ENCODE assay signal across 29 cellular contexts in genomic region chr19:38908854-38909253, GRCh38. TPM values are rescaled to one million over a fixed set of nuclear protein-coding genes. Genes with fewer than 3 reads are reported as not detected.
DNase-seq lines count a peak whose midpoint lies in the region; ATAC-seq and TF ChIP-seq lines count a peak whose summit lies in the region.
"Had no signal": no experiment of that assay in that cellular context is flagged by ENCODE, and none has a peak within 500 bp of the region (broad histone marks: within the 10 kb centered on the region; RNA-seq: fewer than 3 reads in every experiment).

No MANE protein-coding gene starts in this region.

- CTCF ChIA-PET in activated CD8-positive, alpha-beta memory T cell treated with anti-CD3 and anti-CD28 coated beads, Interleukin-2, amount 10 ng/mL, durations not matched to agents 7 days and 5 days (lab: Charles Lee) = interaction anchor here (1.0 to 2.1 kb wide), 2 partner anchors 9 to 21 kb away, joined by 3 to 9 read pairs; partner anchors contain the start of genes NFKBIB and SIRT2
- CTCF ChIA-PET in HEK293 (lab: Yijun Ruan, JAX) = interaction anchor here (0.7 to 2.0 kb wide), 3 partner anchors 21 to 1015 kb away, joined by 3 to 7 read pairs (median 5); partner anchors contain the start of genes MRPS12 and SARS2

- H3K4me3 ChIP-seq in HEK293 (ENCODE audit: low read depth, low read length) (no peak overlapping the region), gastrocnemius medialis (no peak overlapping the region)
- H3K4me3 ChIP-seq: body of pancreas, hepatocyte, left lung, sigmoid colon had no signal

- in situ Hi-C loops in gastrocnemius medialis (cut with MboI; ENCODE audit: low sequenced_read_pairs in 4 of 4) = loop anchor here in 3 of 4 donors (10.0 to 25.0 kb wide), 2 partner anchors 74 to 172 kb away; partner anchors contain the start of genes CAPN12 (in 2 of the 3) and ECH1 (in 1 of the 3)

- H3K27ac ChIP-seq in HEK293 (ENCODE audit: extremely low read depth, low read depth, low read length) = no peak overlapping the region; the same call in 1 of the 2 replicates
- H3K27ac ChIP-seq in gastrocnemius medialis = no peak overlapping the region
- H3K27ac ChIP-seq: body of pancreas, hepatocyte, left lung, sigmoid colon had no signal

- no peaks in the 10 kb centered on the region for H3K4me1 ChIP-seq in HEK293 (ENCODE audit: control insufficient read depth, insufficient read depth, low read length)
- no peaks in the 10 kb centered on the region for H3K4me1 ChIP-seq in gastrocnemius medialis
- H3K4me1 ChIP-seq: body of pancreas, sigmoid colon had no signal

- peaks cover 16% of the 10 kb centered on the region for H3K4me1 Mint-ChIP-seq in activated CD8-positive, alpha-beta memory T cell treated with anti-CD3 and anti-CD28 coated beads, Interleukin-2, amount 10 ng/mL, durations not matched to agents 7 days and 5 days

- no peak for DNase-seq in activated CD8-positive, alpha-beta memory T cell treated with anti-CD3 and anti-CD28 coated beads, Interleukin-2, amount 10 ng/mL, durations not matched to agents 7 days and 5 days
- DNase-seq in activated CD8-positive, alpha-beta memory T cell treated with anti-CD3 and anti-CD28 coated beads, Interleukin-2, amount 50 U/mL, for 4 hours = no peak
- DNase-seq in head of caudate nucleus (peak in 41 of 42 donors; percentile 16 to 90 (median 66)), NCI-H748 (lab: John Stamatoyannopoulos, UW; ENCODE audit: unreplicated experiment) (no peak), gastrocnemius medialis (no peak)
- DNase-seq: activated B cell treated with CpG ODN at 0.5 μM for 24 hours; activated CD8-positive, alpha-beta memory T cell treated with anti-CD3 and anti-CD28 coated beads for 24 hours; body of pancreas; Caco-2; DMS79 treated with DMSO at 0.1 percent for 48 hours; erythroblast; foreskin fibroblast; left lung; NCI-H1105 treated with DMSO at 0.1 percent for 48 hours; NCI-H2029 treated with DMSO at 0.1 percent for 48 hours; NCI-H226; NCI-H82; sigmoid colon; stimulated activated CD4-positive, alpha-beta T cell treated with anti-CD3 and anti-CD28 coated beads, Interleukin-15, amount 100 ng/mL, for 24 hours; stimulated activated CD8-positive, alpha-beta memory T cell treated with anti-CD3 and anti-CD28 coated beads, Interleukin-4, amount 100 ng/mL, for 48 hours; T1000 had no signal

- H3K27ac Mint-ChIP-seq in activated CD8-positive, alpha-beta memory T cell treated with anti-CD3 and anti-CD28 coated beads, Interleukin-2, amount 10 ng/mL, durations not matched to agents 7 days and 5 days = peak overlapping the region; percentile 9
- H3K27ac Mint-ChIP-seq: activated B cell treated with CpG ODN at 0.5 μM for 24 hours, IgD-negative memory B cell, nephron had no signal

- POLR2A ChIA-PET in HEK293 (lab: Yijun Ruan, JAX) = interaction anchor here (0.6 to 1.2 kb wide), 3 partner anchors 9 to 101 kb away, joined by 3 read pairs; partner anchors contain the start of genes ECH1 and NFKBIB

- ATAC-seq in activated CD8-positive, alpha-beta memory T cell treated with anti-CD3 and anti-CD28 coated beads, Interleukin-2, amount 10 ng/mL, durations not matched to agents 7 days and 5 days = no peak
- ATAC-seq in gastrocnemius medialis = no peak
- ATAC-seq: body of pancreas, left lung had no signal

- intact Hi-C loops in head of caudate nucleus (cut with DNase I) (no loop called here), gastrocnemius medialis (cut with DNase I; ENCODE audit: low total_unique reads) (no loop called here)

- H3K9me3 ChIP-seq in HEK293 (ENCODE audit: control insufficient read depth, insufficient read depth, low read depth, low read length) (no peaks in the 10 kb centered on the region), gastrocnemius medialis (no peaks in the 10 kb centered on the region)
- H3K9me3 ChIP-seq: body of pancreas, Caco-2, left lung, sigmoid colon had no signal

- peaks cover 40% of the 10 kb centered on the region for H3K36me3 Mint-ChIP-seq in activated CD8-positive, alpha-beta memory T cell treated with anti-CD3 and anti-CD28 coated beads, Interleukin-2, amount 10 ng/mL, durations not matched to agents 7 days and 5 days

- peaks cover 30 to 46% of the 10 kb centered on the region in 2 experiments for H3K36me3 ChIP-seq in HEK293 (ENCODE audit: control insufficient read depth in 2 of 2, insufficient read depth in 1 of 2, low read length in 2 of 2)
- peaks cover 0 to 38% of the 10 kb centered on the region in 2 donors for H3K36me3 ChIP-seq in gastrocnemius medialis

- H3K9me3 Mint-ChIP-seq in activated CD8-positive, alpha-beta memory T cell treated with anti-CD3 and anti-CD28 coated beads, Interleukin-2, amount 10 ng/mL, durations not matched to agents 7 days and 5 days (ENCODE audit: low read depth) = peaks cover 4% of the 10 kb centered on the region
- H3K9me3 Mint-ChIP-seq: activated B cell treated with CpG ODN at 0.5 μM for 24 hours, IgD-negative memory B cell had no signal

- TF ChIP-seq CTCF in HEK293 (tag by site-specific recombination; IDR thresholded peaks at IDR 0.05) (no peak), gastrocnemius medialis (IDR thresholded peaks at IDR 0.05 in 4 of 5, conservative IDR thresholded peaks at IDR 0.05 in 1 of 5) (no peak)

- no peaks in the 10 kb centered on the region for H3K27me3 Mint-ChIP-seq in activated CD8-positive, alpha-beta memory T cell treated with anti-CD3 and anti-CD28 coated beads, Interleukin-2, amount 10 ng/mL, durations not matched to agents 7 days and 5 days
- H3K27me3 Mint-ChIP-seq: activated B cell treated with CpG ODN at 0.5 μM for 24 hours, IgD-negative memory B cell had no signal

- H3K4me3 Mint-ChIP-seq in activated CD8-positive, alpha-beta memory T cell treated with anti-CD3 and anti-CD28 coated beads, Interleukin-2, amount 10 ng/mL, durations not matched to agents 7 days and 5 days = no peak overlapping the region
- H3K4me3 Mint-ChIP-seq: activated B cell treated with CpG ODN at 0.5 μM for 24 hours, IgD-negative memory B cell, nephron had no signal

- H3K27me3 ChIP-seq in gastrocnemius medialis = no peaks in the 10 kb centered on the region
- H3K27me3 ChIP-seq: body of pancreas, hepatocyte had no signal

- no peak for TF ChIP-seq POLR2A in gastrocnemius medialis (IDR thresholded peaks at IDR 0.05)

TF ChIP-seq in HEK293, 187 proteins besides CTCF, POLR2A, EP300 and RAD21:
- TF ChIP-seq ZNF2 (tag by site-specific recombination; IDR thresholded peaks at IDR 0.05) = no peak
- TF ChIP-seq ZFHX2 (tag by site-specific recombination; conservative IDR thresholded peaks at IDR 0.05) = peak; percentile 87
- TF ChIP-seq ZFP41 (tag by site-specific recombination; IDR thresholded peaks at IDR 0.05; ENCODE audit: borderline replicate concordance) = no peak
- TF ChIP-seq ZBTB6 (tag by site-specific recombination; IDR thresholded peaks at IDR 0.05) = no peak
- no peak for TF ChIP-seq KLF7 (tag by site-specific recombination; IDR thresholded peaks at IDR 0.05; ENCODE audit: borderline replicate concordance)
- TF ChIP-seq EGR2 (tag by site-specific recombination; IDR thresholded peaks at IDR 0.05; ENCODE audit: low read depth) = peak; percentile 84

RNA-seq across cellular contexts. Expression of gene CCER2, which starts 3.1 kb away (rescaled TPM):
- total RNA-seq in activated CD8-positive, alpha-beta memory T cell treated with anti-CD3 and anti-CD28 coated beads, Interleukin-2, amount 10 ng/mL, durations not matched to agents 7 days and 5 days = under 1 TPM; 0.49 to 0.85 TPM
- total RNA-seq in gastrocnemius medialis = under 1 TPM in 1 of 4 donors, not detected in 3; 0.46 TPM
- total RNA-seq: A172, body of pancreas, chondrocyte, hepatocyte, left lung, M059J, mesenteric fat pad had no signal

RNA-seq across cellular contexts. Expression of gene NFKBIB, which starts 9.1 kb away (rescaled TPM):
- 10 to 100 TPM; 44.7 to 65.7 TPM for total RNA-seq in activated CD8-positive, alpha-beta memory T cell treated with anti-CD3 and anti-CD28 coated beads, Interleukin-2, amount 10 ng/mL, durations not matched to agents 7 days and 5 days
- 10 to 100 TPM; 32.2 to 63.8 (median 53.6) TPM for total RNA-seq in gastrocnemius medialis

RNA-seq across cellular contexts. Expression of gene SIRT2, which starts 9.4 kb away (rescaled TPM):
- total RNA-seq in activated CD8-positive, alpha-beta memory T cell treated with anti-CD3 and anti-CD28 coated beads, Interleukin-2, amount 10 ng/mL, durations not matched to agents 7 days and 5 days = 10 to 100 TPM; 47.1 to 47.8 TPM
- 100 to 1,000 TPM; 208 to 327 (median 285) TPM for total RNA-seq in gastrocnemius medialis

RNA-seq across cellular contexts. Expression of gene SARS2, which starts 21.7 kb away (rescaled TPM):
- 10 to 100 TPM; 45.7 to 46.4 TPM for total RNA-seq in activated CD8-positive, alpha-beta memory T cell treated with anti-CD3 and anti-CD28 coated beads, Interleukin-2, amount 10 ng/mL, durations not matched to agents 7 days and 5 days
- total RNA-seq in gastrocnemius medialis = 10 to 100 TPM; 12.1 to 30.0 (median 27.8) TPM

RNA-seq across cellular contexts. Expression of gene MRPS12, which starts 21.9 kb away (rescaled TPM):
- total RNA-seq in activated CD8-positive, alpha-beta memory T cell treated with anti-CD3 and anti-CD28 coated beads, Interleukin-2, amount 10 ng/mL, durations not matched to agents 7 days and 5 days = 10 to 100 TPM; 62.0 to 73.7 TPM
- total RNA-seq in gastrocnemius medialis = 10 to 100 TPM; 20.0 to 49.8 (median 36.1) TPM

Comparison
In these comparisons a context has a peak if more than half of its experiments do, and no peak if none do; other contexts are left out.
1. DNase-seq: peak in head of caudate nucleus (41 of 42); none in activated CD8-positive, alpha-beta memory T cell treated with anti-CD3 and anti-CD28 coated beads, Interleukin-2, amount 10 ng/mL, durations not matched to agents 7 days and 5 days (single experiment), activated CD8-positive, alpha-beta memory T cell treated with anti-CD3 and anti-CD28 coated beads, Interleukin-2, amount 50 U/mL, for 4 hours (single experiment), NCI-H748 (single experiment) and gastrocnemius medialis (0 of 2).
2. RNA of gene SIRT2, which starts 9.4 kb away (total RNA-seq): 208 to 327 TPM in gastrocnemius medialis; 47.1 to 47.8 TPM in activated CD8-positive, alpha-beta memory T cell treated with anti-CD3 and anti-CD28 coated beads, Interleukin-2, amount 10 ng/mL, durations not matched to agents 7 days and 5 days; every median in the first group is over 4 times any median in the second.